ENCODE assay signal across 9 cellular contexts in the genomic region with DNA sequence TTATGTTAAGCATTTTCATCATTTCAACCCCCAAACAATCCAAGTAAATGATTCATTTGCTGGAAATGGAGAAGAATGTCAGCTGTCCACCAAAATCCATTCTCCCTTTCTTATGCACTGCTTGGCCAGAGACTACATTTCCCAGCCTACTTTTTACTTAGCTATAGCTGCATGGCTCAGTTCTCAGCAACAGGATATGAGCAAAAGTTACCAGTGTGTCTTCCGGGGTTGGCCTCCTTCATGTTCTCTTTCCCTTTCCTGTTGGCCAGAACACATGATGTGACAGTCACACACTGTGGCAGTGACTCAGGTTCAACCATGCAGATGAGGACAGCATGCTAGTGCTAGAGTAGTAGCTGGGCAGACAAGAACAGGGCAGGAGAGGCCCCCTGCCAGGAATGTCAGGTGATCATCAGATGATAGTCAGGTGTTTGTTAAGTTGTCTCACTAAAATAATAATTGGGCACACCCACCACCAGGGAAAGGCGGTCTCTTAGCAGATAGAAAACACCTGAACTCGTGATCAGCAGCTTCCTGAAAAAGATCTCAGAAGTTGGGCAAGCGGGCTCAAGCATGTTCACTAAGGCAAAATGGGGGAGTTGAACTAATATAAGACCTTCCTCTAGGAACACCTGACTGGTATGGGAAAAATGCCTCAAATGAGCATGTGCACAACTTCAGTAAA. TPM values are rescaled to one million over a fixed set of nuclear protein-coding genes. Genes with fewer than 3 reads are reported as not detected.
DNase-seq lines count a peak whose midpoint lies in the region; ATAC-seq and TF ChIP-seq lines count a peak whose summit lies in the region.
"Had no signal": no experiment of that assay in that cellular context is flagged by ENCODE, and none has a peak within 500 bp of the region (broad histone marks: within the 10 kb centered on the region; RNA-seq: fewer than 3 reads in every experiment).

No MANE protein-coding gene starts in this region.

- peak overlapping the region; percentile 95 to 99 for H3K27ac Mint-ChIP-seq in activated naive CD4-positive, alpha-beta T cell treated with anti-CD3 and anti-CD28 coated beads, Interleukin-2, amount 50 U/mL, for 72 hours
- H3K27ac Mint-ChIP-seq in naive B cell (peak overlapping the region; percentile 3 to 95 (median 87)), type B pancreatic cell (no peak overlapping the region)

- POLR2A ChIA-PET in HEK293T (lab: Yijun Ruan, JAX) = interaction anchor here (1.5 kb wide), 1 partner anchor 15 kb away, joined by 5 read pairs; the partner anchor contains the start of gene RFESD

- peaks cover 0 to 10% (median 5%) of the 10 kb centered on the region in 3 donors for H3K4me1 ChIP-seq in esophagus squamous epithelium

- peaks cover 0 to 8% (median 0%) of the 10 kb centered on the region in 4 donors for H3K27me3 ChIP-seq in esophagus squamous epithelium
- H3K27me3 ChIP-seq: adrenal gland had no signal

- TF ChIP-seq CTCF in esophagus squamous epithelium (IDR thresholded peaks at IDR 0.05) (no peak), type B pancreatic cell (conservative IDR thresholded peaks at IDR 0.05) (no peak)

- CTCF ChIA-PET in HEK293T (lab: Yijun Ruan, JAX) = interaction anchor here (1.3 kb wide), 1 partner anchor 10 kb away, joined by 3 read pairs; no protein-coding TSS in a partner anchor

- H3K9me3 ChIP-seq in esophagus squamous epithelium = no peaks in the 10 kb centered on the region
- H3K9me3 ChIP-seq: adrenal gland had no signal

- H3K36me3 ChIP-seq in esophagus squamous epithelium = no peaks in the 10 kb centered on the region
- H3K36me3 ChIP-seq: adrenal gland had no signal

- no peaks in the 10 kb centered on the region for H3K27me3 Mint-ChIP-seq in naive B cell
- no peaks in the 10 kb centered on the region for H3K27me3 Mint-ChIP-seq in type B pancreatic cell

- WGBS in esophagus squamous epithelium, 2 donors = 79 to 82% methylated on average over 4 of the region's 4 CpGs

- H3K4me1 Mint-ChIP-seq in naive B cell = peaks cover 10 to 15% (median 13%) of the 10 kb centered on the region in 3 donors
- no peaks in the 10 kb centered on the region for H3K4me1 Mint-ChIP-seq in type B pancreatic cell (ENCODE audit: unreplicated experiment)

- DNase-seq in activated naive CD4-positive, alpha-beta T cell treated with anti-CD3 and anti-CD28 coated beads, Interleukin-2, amount 50 U/mL, for 72 hours (ENCODE audit: low spot score in 2 of 2) = peak; percentile 64 to 73
- DNase-seq in naive B cell (peak; percentile 46), esophagus squamous epithelium (lab: John Stamatoyannopoulos, UW) (no peak), type B pancreatic cell (ENCODE audit: extremely low spot score, unreplicated experiment) (no peak), HEK293T (ENCODE audit: extremely low spot score) (no peak)

- H3K36me3 Mint-ChIP-seq in activated naive CD4-positive, alpha-beta T cell treated with anti-CD3 and anti-CD28 coated beads, Interleukin-2, amount 50 U/mL, for 72 hours = peaks cover 13 to 25% of the 10 kb centered on the region in 2 donors
- H3K36me3 Mint-ChIP-seq in naive B cell = peaks cover 0 to 5% of the 10 kb centered on the region in 2 donors
- H3K36me3 Mint-ChIP-seq in type B pancreatic cell = no peaks in the 10 kb centered on the region

- H3K9me3 Mint-ChIP-seq in activated naive CD4-positive, alpha-beta T cell treated with anti-CD3 and anti-CD28 coated beads, Interleukin-2, amount 50 U/mL, for 72 hours = peaks cover 13 to 15% of the 10 kb centered on the region in 2 donors
- H3K9me3 Mint-ChIP-seq in naive B cell = peaks cover 0 to 10% (median 9%) of the 10 kb centered on the region in 7 donors
- no peaks in the 10 kb centered on the region for H3K9me3 Mint-ChIP-seq in type B pancreatic cell

- intact Hi-C loops in esophagus squamous epithelium (cut with DNase I) = no loop called here

- H3K4me3 ChIP-seq in esophagus squamous epithelium = no peak overlapping the region
- H3K4me3 ChIP-seq: adrenal gland had no signal

- H3K4me3 Mint-ChIP-seq in naive B cell (peak overlapping the region in 1 of 8 donors; percentile 9), type B pancreatic cell (no peak overlapping the region)

- H3K27ac ChIP-seq in esophagus squamous epithelium = no peak overlapping the region
- H3K27ac ChIP-seq: adrenal gland had no signal

- ATAC-seq in GM18867 (IDR thresholded peaks at IDR 0.05; ENCODE audit: unreplicated experiment) (peak; percentile 90), HG02885 (IDR thresholded peaks at IDR 0.05; ENCODE audit: poor library complexity, unreplicated experiment) (peak; percentile 94), SK-N-SH treated with all-trans-retinoic acid at 6 μM for 48 hours (peak; percentile 73), naive B cell (ENCODE audit: low read depth in 2 of 2) (peak; percentile 98 to 99)
- ATAC-seq in activated naive CD4-positive, alpha-beta T cell treated with anti-CD3 and anti-CD28 coated beads, Interleukin-2, amount 50 U/mL, for 72 hours = peak; percentile 99 to 100

- TF ChIP-seq POLR2A in esophagus squamous epithelium (IDR thresholded peaks at IDR 0.05) = peak in 1 of 4 donors; percentile 20

TF ChIP-seq in SK-N-SH treated with all-trans-retinoic acid at 6 μM for 48 hours, 23 proteins besides CTCF, POLR2A, EP300 and RAD21 (continues in another document):
- no peak for TF ChIP-seq ARNTL (CRISPR knock-in tag; IDR thresholded peaks at IDR 0.05; ENCODE audit: borderline replicate concordance, low read depth)
- TF ChIP-seq BACH2 (CRISPR knock-in tag; IDR thresholded peaks at IDR 0.05; ENCODE audit: borderline replicate concordance) = no peak
- TF ChIP-seq TCF4 (CRISPR knock-in tag; IDR thresholded peaks at IDR 0.05; ENCODE audit: borderline replicate concordance) = no peak
- no peak for TF ChIP-seq OSR1 (CRISPR knock-in tag; IDR thresholded peaks at IDR 0.05)
- no peak for TF ChIP-seq CSRNP3 (CRISPR knock-in tag; IDR thresholded peaks at IDR 0.05)
- TF ChIP-seq ZNF565 (CRISPR knock-in tag; conservative IDR thresholded peaks at IDR 0.05; ENCODE audit: low read depth) = no peak
- TF ChIP-seq ESRRG (CRISPR knock-in tag; IDR thresholded peaks at IDR 0.05) = no peak
- no peak for TF ChIP-seq ZFP30 (CRISPR knock-in tag; IDR thresholded peaks at IDR 0.05)

TF ChIP-seq in HEK293T, 16 proteins besides CTCF, POLR2A, EP300 and RAD21:
- TF ChIP-seq LEF1 (IDR thresholded peaks at IDR 0.05; ENCODE audit: borderline replicate concordance) (no peak), ARNT (IDR thresholded peaks at IDR 0.05) (no peak), CTBP1 (IDR thresholded peaks at IDR 0.05; ENCODE audit: borderline replicate concordance) (no peak), BHLHE40 (IDR thresholded peaks at IDR 0.05; ENCODE audit: borderline replicate concordance) (no peak), L3MBTL2 (conservative IDR thresholded peaks at IDR 0.05) (no peak), FOXM1 (IDR thresholded peaks at IDR 0.05; ENCODE audit: borderline replicate concordance) (no peak), SUZ12 (IDR thresholded peaks at IDR 0.05) (no peak), TARDBP (IDR thresholded peaks at IDR 0.05) (no peak), FOXA1 (IDR thresholded peaks at IDR 0.05) (no peak)

RNA-seq across cellular contexts. Expression of gene GPR150, which starts 12.2 kb away (rescaled TPM):
- total RNA-seq in activated naive CD4-positive, alpha-beta T cell treated with anti-CD3 and anti-CD28 coated beads, Interleukin-2, amount 50 U/mL, for 72 hours = under 1 TPM; 0.39 to 0.74 TPM
- polyA plus RNA-seq in naive B cell (ENCODE audit: low read depth in 6 of 6) = under 1 TPM in 5 of 6 donors, not detected in 1; 0.33 to 0.71 (median 0.61) TPM
- total RNA-seq in esophagus squamous epithelium (not detected), type B pancreatic cell (ENCODE audit: low replicate concordance) (not detected in 2 replicates)

RNA-seq across cellular contexts. Expression of gene RFESD, which starts 14.4 kb away (rescaled TPM):
- total RNA-seq in activated naive CD4-positive, alpha-beta T cell treated with anti-CD3 and anti-CD28 coated beads, Interleukin-2, amount 50 U/mL, for 72 hours = 1 to 10 TPM; 7.8 to 8.9 TPM
- 1 to 10 TPM in 5 of 6 donors, not detected in 1; 3.9 to 5.9 (median 5.5) TPM for polyA plus RNA-seq in naive B cell (ENCODE audit: low read depth in 6 of 6)
- total RNA-seq in esophagus squamous epithelium (1 to 10 TPM in 2 of 4 donors, under 1 TPM in 2; 0.11 to 3.6 (median 1.0) TPM), type B pancreatic cell (ENCODE audit: low replicate concordance) (1.6 and 2.5 TPM in 2 replicates)

RNA-seq across cellular contexts. Expression of gene SPATA9, which starts 50.7 kb away (rescaled TPM):
- total RNA-seq in activated naive CD4-positive, alpha-beta T cell treated with anti-CD3 and anti-CD28 coated beads, Interleukin-2, amount 50 U/mL, for 72 hours = not detected
- polyA plus RNA-seq in naive B cell (ENCODE audit: low read depth in 6 of 6) = not detected
- total RNA-seq in esophagus squamous epithelium (not detected), type B pancreatic cell (ENCODE audit: low replicate concordance) (0.29 TPM in 2 replicates)

Comparison
In these comparisons a context has a peak if more than half of its experiments do, and no peak if none do; other contexts are left out.
1. DNase-seq: peak in activated naive CD4-positive, alpha-beta T cell treated with anti-CD3 and anti-CD28 coated beads, Interleukin-2, amount 50 U/mL, for 72 hours (2 of 2) and naive B cell (single experiment); none in esophagus squamous epithelium (single experiment), type B pancreatic cell (single experiment) and HEK293T (single experiment).
2. Peak in every context shown above with its lines, with median percentiles within 50 percentile points of each other: ATAC-seq.